In genomic region chr11:109303342-109303741, GRCh38 we compare ENCODE assay signal across 23 cellular contexts.
"Had no signal": no experiment of that assay in that cellular context is flagged by ENCODE, and none has a peak within 500 bp of the region (broad histone marks: within the 10 kb centered on the region; RNA-seq: fewer than 3 reads in every experiment).

No MANE protein-coding gene starts in this region.

- H3K27me3 ChIP-seq: body of pancreas, gastroesophageal sphincter, heart left ventricle, right atrium auricular region, stomach, vagina had no signal

- H3K27ac ChIP-seq: body of pancreas, gastroesophageal sphincter, heart left ventricle, left ventricle myocardium inferior, prostate gland, right atrium auricular region, stomach, vagina had no signal

- H3K36me3 ChIP-seq: gastroesophageal sphincter, heart left ventricle, left ventricle myocardium inferior, prostate gland, right atrium auricular region, stomach, vagina had no signal

- ATAC-seq: activated CD8-positive, alpha-beta T cell treated with anti-CD3 and anti-CD28 coated beads, Interleukin-2, amount 10 ng/mL, durations not matched to agents 7 days and 5 days; activated T-cell treated with anti-CD3 and anti-CD28 coated beads, Interleukin-2, amount 50 U/mL, for 4 hours; body of pancreas; gastroesophageal sphincter; heart left ventricle; stimulated activated effector memory CD8-positive, alpha-beta T cell treated with anti-CD3 and anti-CD28 coated beads, Interleukin-12 subunit alpha, Interleukin-12 subunit beta, amount 100 ng/mL, for 72 hours had no signal

- H3K4me1 ChIP-seq: body of pancreas, gastroesophageal sphincter, prostate gland, stomach, vagina had no signal

- H3K9me3 ChIP-seq: body of pancreas, gastroesophageal sphincter, heart left ventricle, left ventricle myocardium inferior, prostate gland, right atrium auricular region, stomach, vagina had no signal

- FAIRE-seq: colon had no signal

- DNase-seq: activated CD4-positive, alpha-beta T cell treated with anti-CD3 and anti-CD28 coated beads, Interleukin-2, amount 10 ng/mL, durations not matched to agents 7 days and 5 days; activated CD4-positive, CD25-positive, alpha-beta regulatory T cell; activated CD8-positive, alpha-beta memory T cell treated with anti-CD3 and anti-CD28 coated beads, Interleukin-2, amount 50 U/mL, for 4 hours; activated CD8-positive, alpha-beta T cell treated with anti-CD3 and anti-CD28 coated beads, Interleukin-2, amount 10 ng/mL, durations not matched to agents 7 days and 5 days; activated naive CD4-positive, alpha-beta T cell treated with anti-CD3 and anti-CD28 coated beads for 36 hours; activated T-cell treated with anti-CD3 and anti-CD28 coated beads, Interleukin-2, amount 50 U/mL, for 4 hours; body of pancreas; central memory CD4-positive, alpha-beta T cell; endodermal cell; erythroblast; heart left ventricle; left ventricle myocardium inferior; stimulated activated CD4-positive, alpha-beta T cell treated with anti-CD3 and anti-CD28 coated beads, Interleukin-4, amount 100 ng/mL, for 1 hour; stomach; T-helper 9 cell; trophoblast cell had no signal

- H3K4me3 ChIP-seq: body of pancreas, gastroesophageal sphincter, heart left ventricle, left ventricle myocardium inferior, prostate gland, right atrium auricular region, skin epidermis, stomach, vagina had no signal
